8 cellular contexts compared by ENCODE assay signal in the genomic region with DNA sequence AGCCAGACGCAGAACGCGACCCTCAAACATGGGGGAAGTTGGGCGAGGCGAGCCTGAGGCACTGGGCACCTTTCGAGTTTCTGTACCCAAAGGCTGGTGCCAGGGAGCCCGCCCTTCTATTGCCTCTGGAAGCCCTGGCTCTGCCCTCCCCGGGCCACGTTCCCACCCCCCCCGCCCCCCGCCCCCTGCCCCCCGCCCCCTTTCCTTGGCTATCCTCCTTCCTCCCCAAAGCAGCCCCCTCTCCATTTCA. TPM values are rescaled to one million over a fixed set of nuclear protein-coding genes. Genes with fewer than 3 reads are reported as not detected.
DNase-seq lines count a peak whose midpoint lies in the region; ATAC-seq and TF ChIP-seq lines count a peak whose summit lies in the region.

No MANE protein-coding gene starts in this region.

- H3K9me3 ChIP-seq in Panc1 (ENCODE audit: control insufficient read depth, insufficient read depth, low read depth, low read length) (no peaks in the 10 kb centered on the region), osteoblast (ENCODE audit: low read depth, low read length) (no peaks in the 10 kb centered on the region)

- H3K36me3 ChIP-seq in Panc1 (ENCODE audit: control insufficient read depth, insufficient read depth, low read length) (peaks cover 3% of the 10 kb centered on the region; the same call in 1 of the 2 replicates), osteoblast (ENCODE audit: insufficient read depth, low read length) (no peaks in the 10 kb centered on the region)

- peaks cover 28% of the 10 kb centered on the region for H3K79me2 ChIP-seq in osteoblast (ENCODE audit: insufficient read depth, low read length)

- H4K20me1 ChIP-seq in osteoblast (ENCODE audit: insufficient read depth, low read length) = peaks cover 6% of the 10 kb centered on the region

- DNase-seq in ELR (ENCODE audit: low read depth) (peak; percentile 24), Panc1 (ENCODE audit: low read depth, low spot score) (no peak), epithelial cell of prostate (ENCODE audit: low read depth, low spot score) (no peak), osteoblast (ENCODE audit: insufficient read length, low spot score, missing footprints) (no peak), cerebellum (ENCODE audit: low spot score) (no peak)

- H3K4me1 ChIP-seq in Panc1 (ENCODE audit: control insufficient read depth, insufficient read depth, low read length) (peaks cover 22% of the 10 kb centered on the region), osteoblast (ENCODE audit: insufficient read depth, low read length) (peaks cover 29% of the 10 kb centered on the region)

- intact Hi-C loops in Panc1 (cut with micrococcal nuclease; ENCODE audit: unreplicated experiment) = loop anchor here (5.0 kb wide), 1 partner anchor 273 kb away; no protein-coding TSS in a partner anchor

- H3K27ac ChIP-seq in Panc1 (ENCODE audit: low read length) (peak overlapping the region; percentile 94), epithelial cell of prostate (peak overlapping the region; percentile 98), osteoblast (ENCODE audit: low read depth, low read length) (no peak overlapping the region)

- CTCF ChIA-PET in Panc1 (lab: Charles Lee) = no interaction called here

- peak overlapping the region; percentile 87 for H3K4me2 ChIP-seq in osteoblast (ENCODE audit: insufficient read depth, low read length)

- BruUV-seq in Panc1 (replicated peaks; lab: Mats Ljungman, UMichigan) = no TSS peak

- POLR2A ChIA-PET in Panc1 (lab: Charles Lee) = interaction anchor here (1.0 kb wide), 1 partner anchor 18 kb away, joined by 10 read pairs; a partner anchor contains a TSS

- peak overlapping the region; percentile 51 for H2AFZ ChIP-seq in osteoblast (ENCODE audit: low read length)

- TF ChIP-seq CTCF in Panc1 (IDR thresholded peaks at IDR 0.05) = no peak
- no peak for TF ChIP-seq CTCF in osteoblast (IDR thresholded peaks at IDR 0.05; ENCODE audit: extremely low read depth, low read depth, low read length)

- no peak for ATAC-seq in Panc1
- no peak for ATAC-seq in GM21786 (IDR thresholded peaks at IDR 0.05; ENCODE audit: unreplicated experiment)
- no peak for ATAC-seq in HG03354 (IDR thresholded peaks at IDR 0.05; ENCODE audit: poor library complexity, severe bottlenecking, unreplicated experiment)
- no peak for ATAC-seq in HG03457 (IDR thresholded peaks at IDR 0.05; ENCODE audit: unreplicated experiment)

- H3K4me3 ChIP-seq in Panc1 (ENCODE audit: low read depth in 2 of 2, low read length in 2 of 2) (peak overlapping the region; percentile 69 to 74), osteoblast (ENCODE audit: insufficient read depth, low read length) (peak overlapping the region; percentile 90)

- in situ Hi-C loops in Panc1 (cut with HindIII; ENCODE audit: low pct_unique_long_range_greater_than_20kb, low sequenced_read_pairs) = no loop called here

- no peaks in the 10 kb centered on the region for H3K27me3 ChIP-seq in Panc1 (ENCODE audit: control insufficient read depth, insufficient read depth, low read length)
- H3K27me3 ChIP-seq in osteoblast (ENCODE audit: insufficient read depth, low read length) = no peaks in the 10 kb centered on the region

RNA-seq across cellular contexts. Expression of a gene that starts 2.2 kb away (rescaled TPM):
- total RNA-seq in Panc1 (2021; ENCODE audit: unreplicated experiment) (55.8 TPM), osteoblast (18.6 and 23.5 TPM in 2 replicates), cerebellum (2.4 TPM)
- polyA plus RNA-seq in Panc1 (2012; ENCODE audit: insufficient read length) = 51.5 TPM

RNA-seq across cellular contexts. Expression of a gene that starts 7.0 kb away (rescaled TPM):
- 0.67 TPM for total RNA-seq in Panc1 (2021; ENCODE audit: unreplicated experiment)
- polyA plus RNA-seq in Panc1 (2012; ENCODE audit: insufficient read length) = not detected
- 0.88 TPM in 1 of 2 replicates, not detected in the other for total RNA-seq in osteoblast
- total RNA-seq in cerebellum = 1.5 TPM

RNA-seq across cellular contexts. Expression of a gene that starts 17.3 kb away (rescaled TPM):
- 72.8 TPM for total RNA-seq in Panc1 (2021; ENCODE audit: unreplicated experiment)
- 61.9 TPM for polyA plus RNA-seq in Panc1 (2012; ENCODE audit: insufficient read length)
- 17.1 and 20.6 TPM in 2 replicates for total RNA-seq in osteoblast
- 16.8 TPM for total RNA-seq in cerebellum

RNA-seq across cellular contexts. Expression of a gene that starts 25.9 kb away (rescaled TPM):
- total RNA-seq in Panc1 (2021; ENCODE audit: unreplicated experiment) (212 TPM), osteoblast (23.2 and 23.3 TPM in 2 replicates), cerebellum (26.5 TPM)
- 156 TPM for polyA plus RNA-seq in Panc1 (2012; ENCODE audit: insufficient read length)

RNA-seq across cellular contexts. Expression of a gene that starts 29.9 kb away (rescaled TPM):
- 373 TPM for total RNA-seq in Panc1 (2021; ENCODE audit: unreplicated experiment)
- polyA plus RNA-seq in Panc1 (2012; ENCODE audit: insufficient read length) = 479 TPM
- total RNA-seq in osteoblast = 230 and 239 TPM in 2 replicates
- total RNA-seq in cerebellum = 16.7 TPM
